8 cellular contexts compared by ENCODE assay signal in genomic region chr9:129886226-129887174, GRCh38. TPM values are rescaled to one million over a fixed set of nuclear protein-coding genes. Genes with fewer than 3 reads are reported as not detected.
DNase-seq lines count a peak whose midpoint lies in the region; ATAC-seq and TF ChIP-seq lines count a peak whose summit lies in the region.

No MANE protein-coding gene starts in this region.

- H3K4me3 ChIP-seq in SK-N-SH (ENCODE audit: low read depth in 2 of 2, low read length in 1 of 2) (no peak overlapping the region), fibroblast of villous mesenchyme (ENCODE audit: low read depth, low read length) (peak overlapping the region; percentile 25)

- CTCF ChIA-PET in SK-N-SH (lab: Yijun Ruan, JAX): interaction anchor here (0.7 to 3.7 kb wide), 16 partner anchors 11 to 259 kb away, joined by 3 to 23 read pairs (median 5); partner anchors contain the start of gene GPR107

- DNase-seq in SK-N-SH: no peak
- peak; percentile 82 for DNase-seq in activated CD8-positive, alpha-beta memory T cell treated with anti-CD3 and anti-CD28 coated beads, Interleukin-2, amount 50 U/mL, for 48 hours
- no peak for DNase-seq in fibroblast of villous mesenchyme (ENCODE audit: low read depth)
- DNase-seq in stimulated activated CD4-positive, alpha-beta T cell treated with anti-CD3 and anti-CD28 coated beads, Interleukin-4, amount 100 ng/mL, for 1 hour: peak; percentile 55
- DNase-seq in NCI-H1417 (lab: John Stamatoyannopoulos, UW): no peak

- TF ChIP-seq CTCF in SK-N-SH (IDR thresholded peaks at IDR 0.05) (no peak), fibroblast of villous mesenchyme (IDR thresholded peaks at IDR 0.05; ENCODE audit: insufficient read depth, low read depth, low read length) (no peak)

- peaks cover 6 to 22% of the 10 kb centered on the region in 2 experiments for H3K36me3 ChIP-seq in SK-N-SH (replicated peaks in 1 of 2; ENCODE audit: control insufficient read depth in 1 of 2, insufficient read depth in 2 of 2, low read length in 1 of 2)

- H3K27ac ChIP-seq in SK-N-SH (ENCODE audit: low read depth in 2 of 2, low read length in 1 of 2): peak overlapping the region in 1 of 2 experiments; percentile 54; a peak in 2 of 4 replicates

- H3K9ac ChIP-seq in SK-N-SH: no peak overlapping the region

- H3K27me3 ChIP-seq in SK-N-SH (ENCODE audit: insufficient read depth): no peaks in the 10 kb centered on the region

- peaks cover 31 to 34% of the 10 kb centered on the region in 2 experiments; a peak in 3 of 4 replicates for H3K4me1 ChIP-seq in SK-N-SH (ENCODE audit: control insufficient read depth in 1 of 2, insufficient read depth in 2 of 2, low read depth in 1 of 2, low read length in 1 of 2)

- H3K79me2 ChIP-seq in SK-N-SH (ENCODE audit: insufficient read depth): no peaks in the 10 kb centered on the region

- peaks cover 9% of the 10 kb centered on the region for H3F3A ChIP-seq in SK-N-SH (replicated peaks; ENCODE audit: insufficient read depth)

- peak overlapping the region; percentile 69; the same call in 1 of the 2 replicates for H3K4me2 ChIP-seq in SK-N-SH

- H3K9me3 ChIP-seq in SK-N-SH: no peaks in the 10 kb centered on the region

- no peaks in the 10 kb centered on the region for H4K20me1 ChIP-seq in SK-N-SH (ENCODE audit: insufficient read depth)

- H2AFZ ChIP-seq in SK-N-SH (ENCODE audit: low read depth): no peak overlapping the region

- no peak for ATAC-seq in SK-N-SH treated with all-trans-retinoic acid at 6 μM for 48 hours
- ATAC-seq in HG03521 (IDR thresholded peaks at IDR 0.05; ENCODE audit: unreplicated experiment): no peak
- ATAC-seq in HG03159 (IDR thresholded peaks at IDR 0.05; ENCODE audit: unreplicated experiment): no peak

- POLR2A ChIA-PET in SK-N-SH (lab: Yijun Ruan, JAX): no interaction called here

- no peak for TF ChIP-seq RAD21 in SK-N-SH (IDR thresholded peaks at IDR 0.05; ENCODE audit: low read length)

- no peaks in the 10 kb centered on the region for H3K9me2 ChIP-seq in SK-N-SH

- no peak for TF ChIP-seq EP300 in SK-N-SH (IDR thresholded peaks at IDR 0.05; ENCODE audit: borderline replicate concordance in 1 of 2, low read depth in 1 of 2, low read length in 1 of 2)

- 85% methylated on average over 11 of the region's 20 CpGs for WGBS in SK-N-SH (ENCODE audit: low lambda C conversion rate)

TF ChIP-seq in SK-N-SH, 30 proteins besides CTCF, POLR2A, EP300 and RAD21 (continues in another document):
- no peak for TF ChIP-seq ZBTB33 (IDR thresholded peaks at IDR 0.05; ENCODE audit: borderline replicate concordance, low read depth)
- no peak for TF ChIP-seq POLR2AphosphoS5 (IDR thresholded peaks at IDR 0.05; ENCODE audit: low read depth, low read length)
- no peak for TF ChIP-seq NFIC (IDR thresholded peaks at IDR 0.05; ENCODE audit: borderline replicate concordance)
- no peak for TF ChIP-seq GABPA (IDR thresholded peaks at IDR 0.05; ENCODE audit: low read depth)
- TF ChIP-seq YY1 (IDR thresholded peaks at IDR 0.05; ENCODE audit: low read depth): no peak
- no peak for TF ChIP-seq TEAD4 (IDR thresholded peaks at IDR 0.05; ENCODE audit: borderline replicate concordance, insufficient read depth)
- TF ChIP-seq USF1 (IDR thresholded peaks at IDR 0.05; ENCODE audit: borderline replicate concordance, low read depth): no peak
- no peak for TF ChIP-seq JUND (IDR thresholded peaks at IDR 0.05)
- TF ChIP-seq TCF12 (IDR thresholded peaks at IDR 0.05): no peak

TF ChIP-seq in SK-N-SH treated with all-trans-retinoic acid at 6 μM for 48 hours, 23 proteins besides CTCF, POLR2A, EP300 and RAD21 (continues in another document):
- TF ChIP-seq ZNF70 (CRISPR knock-in tag; IDR thresholded peaks at IDR 0.05) (no peak), CSDC2 (CRISPR knock-in tag; IDR thresholded peaks at IDR 0.05) (no peak), ZFP3 (CRISPR knock-in tag; IDR thresholded peaks at IDR 0.05) (no peak), POU6F1 (CRISPR knock-in tag; IDR thresholded peaks at IDR 0.05; ENCODE audit: borderline replicate concordance, low read depth) (no peak), PATZ1 (CRISPR knock-in tag; IDR thresholded peaks at IDR 0.05; ENCODE audit: borderline replicate concordance) (no peak), ZNF8 (CRISPR knock-in tag; IDR thresholded peaks at IDR 0.05) (no peak), BACH2 (CRISPR knock-in tag; IDR thresholded peaks at IDR 0.05; ENCODE audit: borderline replicate concordance) (no peak), ESRRG (CRISPR knock-in tag; IDR thresholded peaks at IDR 0.05) (no peak), ISL1 (CRISPR knock-in tag; IDR thresholded peaks at IDR 0.05) (no peak), ARNTL (CRISPR knock-in tag; IDR thresholded peaks at IDR 0.05; ENCODE audit: borderline replicate concordance, low read depth) (no peak), SNAI2 (CRISPR knock-in tag; IDR thresholded peaks at IDR 0.05) (no peak), TSHZ2 (CRISPR knock-in tag; IDR thresholded peaks at IDR 0.05) (no peak), RARB (CRISPR knock-in tag; IDR thresholded peaks at IDR 0.05) (no peak), CREB5 (CRISPR knock-in tag; IDR thresholded peaks at IDR 0.05; ENCODE audit: low read depth) (no peak), ZC3H10 (CRISPR knock-in tag; IDR thresholded peaks at IDR 0.05) (no peak), OSR1 (CRISPR knock-in tag; IDR thresholded peaks at IDR 0.05) (no peak)

RNA-seq across cellular contexts. Expression of gene USP20, which starts 51.2 kb away (rescaled TPM):
- polyA plus RNA-seq in SK-N-SH (2012; rRNA removed): 17.7 and 22.5 TPM in 2 replicates
- 5.7 and 9.7 TPM in 2 replicates for polyA plus RNA-seq in SK-N-SH (2012; cell fraction: cytosol; rRNA removed)
- polyA plus RNA-seq in SK-N-SH (2012; cell fraction: nucleus; rRNA removed): 74.9 and 88.3 TPM in 2 replicates
- 7.7 and 10.4 TPM in 2 replicates for total RNA-seq in fibroblast of villous mesenchyme

RNA-seq across cellular contexts. Expression of gene C9orf78, which starts 51.4 kb away (rescaled TPM):
- polyA plus RNA-seq in SK-N-SH (2012; rRNA removed): 59.2 and 70.8 TPM in 2 replicates
- polyA plus RNA-seq in SK-N-SH (2012; cell fraction: cytosol; rRNA removed): 95.1 and 121 TPM in 2 replicates
- polyA plus RNA-seq in SK-N-SH (2012; cell fraction: nucleus; rRNA removed): 9.8 and 19.0 TPM in 2 replicates
- 19.3 and 32.4 TPM in 2 replicates for total RNA-seq in fibroblast of villous mesenchyme

Comparison
In these comparisons a context has a peak if more than half of its experiments do, and no peak if none do; other contexts are left out.
1. DNase-seq: peak in activated CD8-positive, alpha-beta memory T cell treated with anti-CD3 and anti-CD28 coated beads, Interleukin-2, amount 50 U/mL, for 48 hours (single experiment) and stimulated activated CD4-positive, alpha-beta T cell treated with anti-CD3 and anti-CD28 coated beads, Interleukin-4, amount 100 ng/mL, for 1 hour (single experiment); none in SK-N-SH (single experiment), fibroblast of villous mesenchyme (single experiment) and NCI-H1417 (0 of 3).